ENCODE assay signal across 13 cellular contexts in the genomic region with DNA sequence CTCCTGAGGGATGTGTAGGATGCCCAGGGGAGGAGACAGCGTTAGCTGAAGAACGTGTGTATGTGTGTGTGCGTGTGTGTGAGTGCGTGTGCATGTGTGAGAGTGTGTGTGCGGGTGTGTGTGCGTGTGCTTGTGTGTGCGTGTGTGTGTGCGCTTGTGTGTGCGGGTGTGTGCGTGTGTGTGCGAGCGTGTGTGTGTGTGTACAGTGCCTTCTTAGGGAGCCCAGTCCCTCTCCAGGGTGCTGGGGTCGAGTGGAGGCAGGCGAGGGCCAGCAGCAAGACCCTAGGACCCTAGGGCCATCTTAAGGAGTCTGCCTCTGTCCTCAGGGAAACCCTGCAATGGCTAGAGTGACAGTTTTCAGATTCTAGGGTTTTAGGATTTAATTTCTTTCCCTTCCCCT. TPM values are rescaled to one million over a fixed set of nuclear protein-coding genes. Genes with fewer than 3 reads are reported as not detected.
DNase-seq lines count a peak whose midpoint lies in the region; ATAC-seq and TF ChIP-seq lines count a peak whose summit lies in the region.
"Had no signal": no experiment of that assay in that cellular context is flagged by ENCODE, and none has a peak within 500 bp of the region (broad histone marks: within the 10 kb centered on the region; RNA-seq: fewer than 3 reads in every experiment).

No MANE protein-coding gene starts in this region.

- H3K4me1 ChIP-seq in heart left ventricle (peaks cover 0 to 7% (median 0%) of the 10 kb centered on the region in 12 donors), right atrium auricular region (peaks cover 0 to 8% of the 10 kb centered on the region in 2 donors), muscle layer of colon (ENCODE audit: insufficient read depth, low read length) (peaks cover 5% of the 10 kb centered on the region)
- H3K4me1 ChIP-seq: Peyer's patch had no signal

- intact Hi-C loops in heart left ventricle (cut with DNase I) = loop anchor here in 9 of 10 donors (1.0 to 5.0 kb wide), 3 partner anchors 81 to 336 kb away; no protein-coding TSS in a partner anchor

- peak overlapping the region in 1 of 5 experiments; percentile 4 for H3K4me3 Mint-ChIP-seq in brain
- H3K4me3 Mint-ChIP-seq: CD8-positive, alpha-beta T cell; stimulated activated naive CD8-positive, alpha-beta T cell treated with anti-CD3 and anti-CD28 coated beads, Interleukin-15, Interleukin-2, amounts not matched to agents 100 ng/mL and 50 ng/mL, for 24 hours had no signal

- no peaks in the 10 kb centered on the region for H3K36me3 Mint-ChIP-seq in brain
- H3K36me3 Mint-ChIP-seq: CD8-positive, alpha-beta T cell had no signal

- no peak for TF ChIP-seq POLR2A in heart left ventricle (IDR thresholded peaks at IDR 0.05)

- H3K36me3 ChIP-seq in heart left ventricle (no peaks in the 10 kb centered on the region), right atrium auricular region (no peaks in the 10 kb centered on the region), muscle layer of colon (ENCODE audit: insufficient read depth, low read length) (no peaks in the 10 kb centered on the region)
- H3K36me3 ChIP-seq: ascending aorta, ovary, Peyer's patch had no signal

- H3K27ac Mint-ChIP-seq in brain = peak overlapping the region; percentile 18 to 78 (median 46)
- H3K27ac Mint-ChIP-seq: CD8-positive, alpha-beta T cell; stimulated activated naive CD8-positive, alpha-beta T cell treated with anti-CD3 and anti-CD28 coated beads, Interleukin-15, Interleukin-2, amounts not matched to agents 100 ng/mL and 50 ng/mL, for 24 hours had no signal

- TF ChIP-seq CTCF in heart left ventricle (IDR thresholded peaks at IDR 0.05) (no peak), right atrium auricular region (IDR thresholded peaks at IDR 0.05) (no peak), brain (conservative IDR thresholded peaks at IDR 0.05) (no peak)

- WGBS in heart left ventricle, 4 donors = 72 to 75% (median 75%) methylated on average over 14 of the region's 14 CpGs

- H3K4me3 ChIP-seq in heart left ventricle = no peak overlapping the region
- no peak overlapping the region for H3K4me3 ChIP-seq in right atrium auricular region
- H3K4me3 ChIP-seq in muscle layer of colon (ENCODE audit: low read depth in 1 of 2, low read length in 2 of 2) = no peak overlapping the region
- H3K4me3 ChIP-seq: ascending aorta, ovary, Peyer's patch had no signal

- no peak overlapping the region for H3K9ac ChIP-seq in muscle layer of colon (ENCODE audit: low read length)

- H3K4me1 Mint-ChIP-seq in brain = peaks cover 27% of the 10 kb centered on the region

- peaks cover 0 to 2% (median 0%) of the 10 kb centered on the region in 5 experiments for H3K9me3 Mint-ChIP-seq in brain
- H3K9me3 Mint-ChIP-seq: CD8-positive, alpha-beta T cell; stimulated activated naive CD8-positive, alpha-beta T cell treated with anti-CD3 and anti-CD28 coated beads, Interleukin-15, Interleukin-2, amounts not matched to agents 100 ng/mL and 50 ng/mL, for 24 hours had no signal

- ATAC-seq in heart left ventricle (peak; percentile 5 to 47 (median 24)), HG02884 (IDR thresholded peaks at IDR 0.05; ENCODE audit: unreplicated experiment) (no peak), GM21526 (IDR thresholded peaks at IDR 0.05; ENCODE audit: low FRiP score, unreplicated experiment) (no peak), HG03521 (IDR thresholded peaks at IDR 0.05; ENCODE audit: unreplicated experiment) (no peak)
- ATAC-seq in activated CD4-positive, CD25-positive, alpha-beta regulatory T cell treated with anti-CD3 and anti-CD28 coated beads, Interleukin-2, amount 50 U/mL, for 24 hours = no peak

- DNase-seq in heart left ventricle = no peak
- no peak for DNase-seq in right atrium auricular region (ENCODE audit: low spot score)

- H3K27me3 ChIP-seq in heart left ventricle = no peaks in the 10 kb centered on the region
- no peaks in the 10 kb centered on the region for H3K27me3 ChIP-seq in right atrium auricular region
- no peaks in the 10 kb centered on the region for H3K27me3 ChIP-seq in muscle layer of colon (ENCODE audit: control insufficient read depth in 1 of 2, insufficient read depth in 2 of 2, low read length in 2 of 2)
- H3K27me3 ChIP-seq: ascending aorta, ovary, Peyer's patch had no signal

- no peak overlapping the region for H3K27ac ChIP-seq in heart left ventricle
- H3K27ac ChIP-seq in right atrium auricular region = no peak overlapping the region
- H3K27ac ChIP-seq in muscle layer of colon (ENCODE audit: low read depth, low read length) = peak overlapping the region; percentile 44
- H3K27ac ChIP-seq: ovary, Peyer's patch had no signal

- H3K9me3 ChIP-seq in heart left ventricle (no peaks in the 10 kb centered on the region), right atrium auricular region (no peaks in the 10 kb centered on the region), muscle layer of colon (ENCODE audit: low read length) (no peaks in the 10 kb centered on the region)
- H3K9me3 ChIP-seq: ascending aorta, ovary, Peyer's patch had no signal

- H3K27me3 Mint-ChIP-seq in brain = peaks cover 5% of the 10 kb centered on the region

RNA-seq across cellular contexts. Expression of a gene that starts 26.0 kb away (rescaled TPM):
- total RNA-seq in heart left ventricle (100 to 1,000 TPM in 1 of 9 donors, 10 to 100 TPM in 8; 35.9 to 102 (median 50.2) TPM), right atrium auricular region (10 to 100 TPM; 44.9 to 72.8 TPM)
- polyA plus RNA-seq in heart left ventricle (10 to 100 TPM; 14.0 to 23.7 TPM), brain (ENCODE audit: insufficient read depth, low read depth, low replicate concordance) (298 TPM)

Comparison
In these comparisons a context has a peak if more than half of its experiments do, and no peak if none do; other contexts are left out.
1. ATAC-seq: peak in heart left ventricle (4 of 4); none in HG02884 (single experiment), GM21526 (single experiment), HG03521 (single experiment) and activated CD4-positive, CD25-positive, alpha-beta regulatory T cell treated with anti-CD3 and anti-CD28 coated beads, Interleukin-2, amount 50 U/mL, for 24 hours (0 of 2).